In genomic region chr6:12007915-12008286, GRCh38 we compare ENCODE assay signal across 8 cellular contexts. TPM values are rescaled to one million over a fixed set of nuclear protein-coding genes. Genes with fewer than 3 reads are reported as not detected.
A peak's percentile ranks its signal among the peaks of the same experiment; 100 is the strongest.
DNase-seq lines count a peak whose midpoint lies in the region; ATAC-seq, FAIRE-seq and TF ChIP-seq lines count a peak whose summit lies in the region.

No MANE protein-coding gene starts in this region.

- peaks cover 16% of the 10 kb centered on the region for H3K4me1 ChIP-seq in mucosa of descending colon (ENCODE audit: low read depth)

- H3K27me3 Mint-ChIP-seq in naive thymus-derived CD8-positive, alpha-beta T cell, result no peaks in the 10 kb centered on the region

- peak overlapping the region; percentile 99 to 100 (median 100) for H3K27ac Mint-ChIP-seq in naive thymus-derived CD8-positive, alpha-beta T cell

- H3K36me3 ChIP-seq in mucosa of descending colon (ENCODE audit: low read depth), result no peaks in the 10 kb centered on the region

- peak overlapping the region; percentile 74 for H3K4me3 ChIP-seq in AG10803 (ENCODE audit: low read length)
- H3K4me3 ChIP-seq in Jurkat, Clone E6-1 (ENCODE audit: low read length), result peak overlapping the region; percentile 77
- H3K4me3 ChIP-seq in choroid plexus epithelial cell (ENCODE audit: low read depth, low read length), result peak overlapping the region; percentile 80
- H3K4me3 ChIP-seq in mucosa of descending colon, result no peak overlapping the region

- no peaks in the 10 kb centered on the region for H3K9me3 ChIP-seq in mucosa of descending colon

- intact Hi-C loops in mucosa of descending colon (cut with DNase I, micrococcal nuclease), result no loop called here

- peaks cover 19 to 30% (median 25%) of the 10 kb centered on the region in 4 donors for H3K4me1 Mint-ChIP-seq in naive thymus-derived CD8-positive, alpha-beta T cell

- H3K9me3 Mint-ChIP-seq in naive thymus-derived CD8-positive, alpha-beta T cell, result no peaks in the 10 kb centered on the region

- H3K4me3 Mint-ChIP-seq in naive thymus-derived CD8-positive, alpha-beta T cell, result peak overlapping the region; percentile 98 to 100 (median 99)

- POLR2A ChIA-PET in naive thymus-derived CD8-positive, alpha-beta T cell (lab: Charles Lee), result interaction anchor here (1.3 to 2.4 kb wide), 4 partner anchors 10 to 298 kb away, joined by 3 to 9 read pairs (median 4); no protein-coding TSS in a partner anchor

- no peak for FAIRE-seq in D721Med (lab: Jason Lieb, UNC)

- peaks cover 0 to 4% (median 0%) of the 10 kb centered on the region in 3 donors for H3K36me3 Mint-ChIP-seq in naive thymus-derived CD8-positive, alpha-beta T cell

- TF ChIP-seq CTCF in AG10803 (conservative IDR thresholded peaks at IDR 0.05; ENCODE audit: low read length) (no peak), choroid plexus epithelial cell (conservative IDR thresholded peaks at IDR 0.05; ENCODE audit: low read depth, low read length) (no peak), mucosa of descending colon (IDR thresholded peaks at IDR 0.05) (no peak), D721Med (IDR thresholded peaks at IDR 0.05; ENCODE audit: insufficient read depth, missing control alignments) (no peak)

- DNase-seq in AG10803 (ENCODE audit: low read depth) (no peak), choroid plexus epithelial cell (ENCODE audit: low read depth) (no peak), mucosa of descending colon (no peak), D721Med (ENCODE audit: insufficient read length, low spot score) (no peak)
- no peak for DNase-seq in Jurkat, Clone E6-1 (ENCODE audit: low read depth, low spot score)
- DNase-seq in naive thymus-derived CD8-positive, alpha-beta T cell, result no peak

- ATAC-seq in naive thymus-derived CD8-positive, alpha-beta T cell, result no peak
- ATAC-seq in HG03354 (IDR thresholded peaks at IDR 0.05; ENCODE audit: poor library complexity, severe bottlenecking, unreplicated experiment), result no peak
- ATAC-seq in mucosa of descending colon, result no peak
- no peak for ATAC-seq in HG03469 (IDR thresholded peaks at IDR 0.05; ENCODE audit: unreplicated experiment)

RNA-seq across cellular contexts. Expression of gene HIVEP1, which starts 4.2 kb away (rescaled TPM):
- polyA plus RNA-seq in Jurkat, Clone E6-1 (2012; ENCODE audit: insufficient read depth, insufficient read length), result 4.3 TPM
- 10 to 100 TPM; 30.6 to 32.6 TPM for total RNA-seq in naive thymus-derived CD8-positive, alpha-beta T cell
- polyA plus RNA-seq in naive thymus-derived CD8-positive, alpha-beta T cell, result 10 to 100 TPM in 1 of 3 donors, 1 to 10 TPM in 2; 6.5 to 12.6 (median 7.4) TPM
- total RNA-seq in mucosa of descending colon, result 10 to 100 TPM; 27.6 to 37.3 (median 35.8) TPM
